In the genomic region with DNA sequence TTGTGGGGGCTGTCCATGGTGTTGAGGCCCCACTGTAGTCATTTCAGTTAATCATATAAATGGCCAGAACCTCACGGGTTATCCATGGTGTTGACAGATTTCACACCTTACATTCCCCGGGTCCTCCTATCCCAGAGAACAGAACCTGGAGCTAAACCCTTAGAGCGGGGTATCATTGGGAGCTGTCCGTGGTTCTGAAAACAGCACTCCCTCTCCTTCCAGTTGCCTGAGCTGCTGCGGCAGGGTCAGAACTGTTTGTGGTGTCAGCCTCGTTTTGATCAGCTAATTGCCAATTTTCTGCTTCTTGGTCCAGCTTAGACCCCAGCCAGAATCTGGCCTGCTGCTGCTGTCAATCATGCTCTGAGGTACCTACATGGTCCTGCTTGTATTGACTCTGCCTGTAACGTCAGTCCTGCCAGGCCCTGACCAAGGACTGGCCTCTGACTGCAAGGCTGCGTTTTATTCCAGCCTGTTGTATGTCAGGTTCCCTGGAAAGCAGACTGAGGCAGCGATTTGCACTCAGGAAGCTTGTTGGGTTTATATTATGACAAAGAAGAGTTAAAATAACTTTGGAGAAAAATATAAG, we compare ENCODE assay signal across 10 cellular contexts. TPM values are rescaled to one million over a fixed set of nuclear protein-coding genes. Genes with fewer than 3 reads are reported as not detected.
DNase-seq lines count a peak whose midpoint lies in the region; ATAC-seq and TF ChIP-seq lines count a peak whose summit lies in the region.
"Had no signal": no experiment of that assay in that cellular context is flagged by ENCODE, and none has a peak within 500 bp of the region (broad histone marks: within the 10 kb centered on the region; RNA-seq: fewer than 3 reads in every experiment).

No MANE protein-coding gene starts in this region.

- H3K36me3 ChIP-seq in colonic mucosa (no peaks in the 10 kb centered on the region), neural progenitor cell (no peaks in the 10 kb centered on the region)
- H3K36me3 ChIP-seq: heart left ventricle had no signal

- no peak overlapping the region for H2AFZ ChIP-seq in neural progenitor cell (replicated peaks)

- intact Hi-C loops in colonic mucosa (cut with DNase I), result no loop called here

- H3K27me3 Mint-ChIP-seq in neural progenitor cell (ENCODE audit: insufficient read depth, low read depth), result peaks cover 9% of the 10 kb centered on the region

- no peaks in the 10 kb centered on the region for H3K4me1 ChIP-seq in colonic mucosa
- no peaks in the 10 kb centered on the region for H3K4me1 ChIP-seq in neural progenitor cell
- H3K4me1 ChIP-seq: heart left ventricle had no signal

- no peaks in the 10 kb centered on the region for H3F3A ChIP-seq in neural progenitor cell (ENCODE audit: low read depth)

- no peak overlapping the region for H3K4me3 ChIP-seq in colonic mucosa
- no peak overlapping the region for H3K4me3 ChIP-seq in neural progenitor cell
- H3K4me3 ChIP-seq: heart left ventricle had no signal

- no peak overlapping the region for H3K27ac Mint-ChIP-seq in neural progenitor cell

- H3K27me3 ChIP-seq in colonic mucosa (no peaks in the 10 kb centered on the region), neural progenitor cell (peaks cover 6% of the 10 kb centered on the region)

- H3K9me3 ChIP-seq in colonic mucosa, result no peaks in the 10 kb centered on the region
- H3K9me3 ChIP-seq in neural progenitor cell (ENCODE audit: low read depth), result no peaks in the 10 kb centered on the region
- H3K9me3 ChIP-seq: heart left ventricle had no signal

- H3K79me2 ChIP-seq in neural progenitor cell (ENCODE audit: low read depth), result no peaks in the 10 kb centered on the region

- H3K4me2 ChIP-seq in neural progenitor cell, result no peak overlapping the region

- peaks cover 19% of the 10 kb centered on the region for H4K20me1 ChIP-seq in neural progenitor cell (ENCODE audit: low read depth)

- no peak overlapping the region for H3K27ac ChIP-seq in colonic mucosa
- no peak overlapping the region for H3K27ac ChIP-seq in neural progenitor cell
- H3K27ac ChIP-seq: heart left ventricle had no signal

- DNase-seq in NCI-H82 (lab: John Stamatoyannopoulos, UW) (peak; percentile 15), NCI-H82 treated with DMSO at 0.1 percent for 48 hours (lab: John Stamatoyannopoulos, UW; ENCODE audit: unreplicated experiment) (no peak), NAMALWA (ENCODE audit: low spot score) (peak; percentile 47), colonic mucosa (peak; percentile 23), neural progenitor cell (ENCODE audit: low spot score) (peak; percentile 90), NCI-H1105 treated with DMSO at 0.1 percent for 48 hours (lab: John Stamatoyannopoulos, UW) (no peak)
- DNase-seq: 8988T had no signal

- no peak for ATAC-seq in GM21528 (IDR thresholded peaks at IDR 0.05; ENCODE audit: low FRiP score, unreplicated experiment)
- no peak for ATAC-seq in GM18498 (IDR thresholded peaks at IDR 0.05; ENCODE audit: unreplicated experiment)

- H3K4me1 Mint-ChIP-seq in neural progenitor cell, result no peaks in the 10 kb centered on the region

- H3K9ac ChIP-seq in colonic mucosa (ENCODE audit: low read depth in 2 of 2, low read length in 2 of 2) (no peak overlapping the region), neural progenitor cell (no peak overlapping the region)

- no peak for TF ChIP-seq CTCF in colonic mucosa (IDR thresholded peaks at IDR 0.05)
- no peak for TF ChIP-seq CTCF in neural progenitor cell (IDR thresholded peaks at IDR 0.05)

- H3K4me3 Mint-ChIP-seq in neural progenitor cell, result no peak overlapping the region

- no peaks in the 10 kb centered on the region for H3K36me3 Mint-ChIP-seq in neural progenitor cell

- H3K9me3 Mint-ChIP-seq in neural progenitor cell, result no peaks in the 10 kb centered on the region

RNA-seq across cellular contexts. Expression of a gene that starts 55.8 kb away (rescaled TPM):
- total RNA-seq in colonic mucosa (10 to 100 TPM; 13.8 to 14.0 TPM), neural progenitor cell (ENCODE audit: low replicate concordance) (26.4 and 84.4 TPM in 2 replicates)

Comparison
In these comparisons a context has a peak if more than half of its experiments do, and no peak if none do; other contexts are left out.
1. DNase-seq: peak in NCI-H82 (single experiment), NAMALWA (single experiment), colonic mucosa (single experiment) and neural progenitor cell (single experiment); none in NCI-H82 treated with DMSO at 0.1 percent for 48 hours (single experiment) and NCI-H1105 treated with DMSO at 0.1 percent for 48 hours (single experiment).